8 cellular contexts compared by ENCODE assay signal in the genomic region with DNA sequence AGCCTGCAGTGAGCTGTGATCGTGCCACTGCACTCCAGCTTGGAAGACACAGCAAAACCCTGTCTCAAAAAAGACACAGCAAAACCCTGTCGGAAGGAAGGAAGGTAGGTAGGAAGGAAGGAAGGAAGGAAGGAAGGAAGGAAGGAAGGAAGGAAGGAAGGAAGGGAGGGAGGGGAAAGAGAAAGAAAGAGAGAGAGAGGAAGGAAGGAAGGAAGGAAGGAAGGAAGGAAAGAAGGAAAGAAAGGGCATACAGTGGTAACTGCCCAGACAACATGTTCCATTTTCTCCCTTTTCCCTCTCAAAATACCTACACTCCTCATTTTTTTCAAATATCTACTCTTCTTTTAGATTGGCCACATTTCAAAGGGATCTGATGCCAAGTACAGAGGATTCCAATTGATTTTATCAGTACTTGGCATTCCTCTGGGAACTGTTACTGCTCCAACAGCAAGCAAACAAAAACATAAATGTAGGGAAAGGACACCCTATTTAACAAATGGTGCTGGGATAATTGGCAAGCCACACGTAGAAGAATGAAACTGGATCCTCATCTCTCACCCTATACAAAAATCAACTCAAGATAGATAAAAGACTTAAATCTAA. TPM values are rescaled to one million over a fixed set of nuclear protein-coding genes. Genes with fewer than 3 reads are reported as not detected.
A peak's percentile ranks its signal among the peaks of the same experiment; 100 is the strongest.
DNase-seq lines count a peak whose midpoint lies in the region; ATAC-seq, FAIRE-seq and TF ChIP-seq lines count a peak whose summit lies in the region.
"Not testable (repeated sequence)": the region's sequence is repeated elsewhere in the genome, so short reads cannot be mapped to it uniquely, and the experiment has no call there.

No MANE protein-coding gene starts in this region.

- not testable (repeated sequence) for H3K27me3 ChIP-seq in CD8-positive, alpha-beta T cell (ENCODE audit: insufficient read depth, low read length); SK-N-SH (ENCODE audit: insufficient read depth); HepG2 (ENCODE audit: control insufficient read depth in 1 of 2, insufficient read depth in 2 of 2, low read length in 2 of 2); neutrophil

- in situ Hi-C loops in HepG2 (cut with HindIII; ENCODE audit: extremely low pct_ligation_motif_present, low pct_unique_long_range_greater_than_20kb) = not testable (repeated sequence)

- not testable (repeated sequence) for TF ChIP-seq CTCF in CD8-positive, alpha-beta T cell (IDR thresholded peaks at IDR 0.05); LNCaP clone FGC (IDR thresholded peaks at IDR 0.05; ENCODE audit: control insufficient read depth, extremely low read depth, insufficient read depth); SK-N-SH (IDR thresholded peaks at IDR 0.05); fibroblast of the aortic adventitia (IDR thresholded peaks at IDR 0.05; ENCODE audit: insufficient read depth, low read length); HepG2 (CRISPR knock-in tag; IDR thresholded peaks at IDR 0.05); neutrophil (IDR thresholded peaks at IDR 0.05)

- H3K27ac Mint-ChIP-seq in CD8-positive, alpha-beta T cell = peak overlapping the region; percentile 46
- peak overlapping the region; percentile 30 for H3K27ac Mint-ChIP-seq in activated naive CD4-positive, alpha-beta T cell treated with anti-CD3 and anti-CD28 coated beads, Interleukin-2, amount 50 U/mL, for 24 hours

- not testable (repeated sequence) for H3K9ac ChIP-seq in SK-N-SH; HepG2 (ENCODE audit: insufficient read depth, low read depth, low read length)

- H3K9me2 ChIP-seq in SK-N-SH = not testable (repeated sequence)

- H3K4me1 ChIP-seq in CD8-positive, alpha-beta T cell (ENCODE audit: insufficient read depth, low read length); SK-N-SH (ENCODE audit: control insufficient read depth in 1 of 2, insufficient read depth in 2 of 2, low read depth in 1 of 2, low read length in 1 of 2); HepG2 (ENCODE audit: insufficient read depth, low read length); neutrophil (ENCODE audit: control insufficient read depth in 1 of 2, insufficient read depth in 1 of 2, low read depth in 1 of 2, low read length in 1 of 2): not testable (repeated sequence)

- BruUV-seq in HepG2 (replicated peaks; lab: Mats Ljungman, UMichigan) = not testable (repeated sequence)

- FAIRE-seq in HepG2 (lab: Jason Lieb, UNC) = not testable (repeated sequence)

- DNase-seq in Ammon's horn (ENCODE audit: low spot score) = peak; percentile 2
- DNase-seq in CD8-positive, alpha-beta T cell; SK-N-SH; HepG2 (ENCODE audit: low spot score): not testable (repeated sequence)
- DNase-seq in LNCaP clone FGC (ENCODE audit: low read depth) = peak; percentile 56
- DNase-seq in fibroblast of the aortic adventitia (ENCODE audit: low read depth) = peak; percentile 2

- H2AFZ ChIP-seq in SK-N-SH (ENCODE audit: low read depth); HepG2 (ENCODE audit: low read length): not testable (repeated sequence)

- POLR2A ChIA-PET in CD8-positive, alpha-beta T cell (lab: Charles Lee); SK-N-SH (lab: Yijun Ruan, JAX); HepG2 (lab: Yijun Ruan, JAX): not testable (repeated sequence)

- H3K36me3 ChIP-seq in CD8-positive, alpha-beta T cell (ENCODE audit: insufficient read depth, low read length); HepG2 (replicated peaks in 1 of 2; ENCODE audit: control insufficient read depth in 1 of 2, insufficient read depth in 2 of 2, low read length in 2 of 2): not testable (repeated sequence)
- H3K36me3 ChIP-seq in SK-N-SH (replicated peaks in 1 of 2; ENCODE audit: control insufficient read depth in 1 of 2, insufficient read depth in 2 of 2, low read length in 1 of 2) (peaks cover 0 to 15% of the 10 kb centered on the region in 2 experiments), neutrophil (peaks cover 41% of the 10 kb centered on the region)

- H3K4me3 ChIP-seq in CD8-positive, alpha-beta T cell (ENCODE audit: low read depth, low read length); LNCaP clone FGC (ENCODE audit: low read depth, low read length); SK-N-SH (ENCODE audit: low read depth in 2 of 2, low read length in 1 of 2); fibroblast of the aortic adventitia (ENCODE audit: low read depth, low read length); HepG2 (replicated peaks in 1 of 3; ENCODE audit: insufficient read depth in 1 of 3, low read depth in 2 of 3, low read length in 3 of 3); neutrophil (ENCODE audit: low read depth in 1 of 2, low read length in 1 of 2): not testable (repeated sequence)

- H3F3A ChIP-seq in SK-N-SH (replicated peaks; ENCODE audit: insufficient read depth) = not testable (repeated sequence)

- H3K9me3 Mint-ChIP-seq in CD8-positive, alpha-beta T cell; activated naive CD4-positive, alpha-beta T cell treated with anti-CD3 and anti-CD28 coated beads, Interleukin-2, amount 50 U/mL, for 24 hours: not testable (repeated sequence)

- H3K4me2 ChIP-seq in SK-N-SH; HepG2 (ENCODE audit: low read depth, low read length): not testable (repeated sequence)

- not testable (repeated sequence) for H3K9me3 ChIP-seq in CD8-positive, alpha-beta T cell (ENCODE audit: low read length); SK-N-SH; HepG2 (ENCODE audit: low read length); neutrophil

- TF ChIP-seq RAD21 in SK-N-SH (IDR thresholded peaks at IDR 0.05; ENCODE audit: low read length); HepG2 (CRISPR knock-in tag; IDR thresholded peaks at IDR 0.05): not testable (repeated sequence)

- not testable (repeated sequence) for H3K27me3 Mint-ChIP-seq in CD8-positive, alpha-beta T cell (ENCODE audit: low read depth); activated naive CD4-positive, alpha-beta T cell treated with anti-CD3 and anti-CD28 coated beads, Interleukin-2, amount 50 U/mL, for 24 hours

- WGBS in SK-N-SH (ENCODE audit: low lambda C conversion rate) = 84% methylated on average over 3 of the region's 3 CpGs
- 94% methylated on average over 3 of the region's 3 CpGs for WGBS in HepG2 (ENCODE audit: low lambda C conversion rate)

- TF ChIP-seq POLR2A in HepG2 (IDR thresholded peaks at IDR 0.05; ENCODE audit: insufficient read depth in 1 of 2, low read depth in 2 of 2, low read length in 2 of 2) = not testable (repeated sequence)

- intact Hi-C loops in CD8-positive, alpha-beta T cell (cut with DNase I, micrococcal nuclease); HepG2 (cut with micrococcal nuclease; ENCODE audit: unreplicated experiment): not testable (repeated sequence)

- CTCF ChIA-PET in CD8-positive, alpha-beta T cell (lab: Charles Lee); SK-N-SH (lab: Yijun Ruan, JAX); HepG2 (lab: Yijun Ruan, JAX; ENCODE audit: low intra/inter-chr PET ratio, low total read pairs): not testable (repeated sequence)

- not testable (repeated sequence) for H3K4me3 Mint-ChIP-seq in CD8-positive, alpha-beta T cell; activated naive CD4-positive, alpha-beta T cell treated with anti-CD3 and anti-CD28 coated beads, Interleukin-2, amount 50 U/mL, for 24 hours

- not testable (repeated sequence) for TF ChIP-seq EP300 in SK-N-SH (IDR thresholded peaks at IDR 0.05; ENCODE audit: borderline replicate concordance in 1 of 2, low read depth in 1 of 2, low read length in 1 of 2); HepG2 (IDR thresholded peaks at IDR 0.05; ENCODE audit: low read depth in 2 of 2, low read length in 2 of 2); HepG2 (CRISPR knock-in tag; IDR thresholded peaks at IDR 0.05; ENCODE audit: borderline replicate concordance)

- not testable (repeated sequence) for ATAC-seq in CD8-positive, alpha-beta T cell; HepG2

- H3K4me1 Mint-ChIP-seq in CD8-positive, alpha-beta T cell (ENCODE audit: low read depth); activated naive CD4-positive, alpha-beta T cell treated with anti-CD3 and anti-CD28 coated beads, Interleukin-2, amount 50 U/mL, for 24 hours: not testable (repeated sequence)

- H3K79me2 ChIP-seq in SK-N-SH (ENCODE audit: insufficient read depth); HepG2 (ENCODE audit: insufficient read depth, low read length): not testable (repeated sequence)

- not testable (repeated sequence) for H3K27ac ChIP-seq in CD8-positive, alpha-beta T cell (ENCODE audit: low read depth, low read length); SK-N-SH (ENCODE audit: low read depth in 2 of 2, low read length in 1 of 2); HepG2 (ENCODE audit: extremely low read length, insufficient read depth, low read length)
- peak overlapping the region; percentile 19 for H3K27ac ChIP-seq in neutrophil

- H3K36me3 Mint-ChIP-seq in CD8-positive, alpha-beta T cell = peaks cover 51% of the 10 kb centered on the region
- H3K36me3 Mint-ChIP-seq in activated naive CD4-positive, alpha-beta T cell treated with anti-CD3 and anti-CD28 coated beads, Interleukin-2, amount 50 U/mL, for 24 hours = peaks cover 18% of the 10 kb centered on the region

- not testable (repeated sequence) for H4K20me1 ChIP-seq in SK-N-SH (ENCODE audit: insufficient read depth); HepG2 (ENCODE audit: insufficient read depth, low read length)

RNA-seq across cellular contexts. Expression of a gene that starts 28.7 kb away (rescaled TPM):
- total RNA-seq in CD8-positive, alpha-beta T cell = 10 to 100 TPM; 21.8 to 22.4 TPM
- polyA plus RNA-seq in SK-N-SH (2012; rRNA removed) (2.0 and 3.6 TPM in 2 replicates), HepG2 (2011; rRNA removed) (9.7 and 12.2 TPM in 2 replicates)
- 2.1 and 2.3 TPM in 2 replicates for polyA plus RNA-seq in SK-N-SH (2012; cell fraction: cytosol; rRNA removed)
- 4.1 and 10.5 TPM in 2 replicates for polyA plus RNA-seq in SK-N-SH (2012; cell fraction: nucleus; rRNA removed)
- total RNA-seq in fibroblast of the aortic adventitia (ENCODE audit: low replicate concordance) (7.3 and 28.3 TPM in 2 replicates), HepG2 (2016; rRNA removed; fragmentation: Illumina TruSeq; extraction: Trizol) (6.0 and 10.1 TPM in 2 replicates)
- total RNA-seq in HepG2 (2016; cell fraction: cytosol; rRNA removed; fragmentation: Illumina TruSeq; extraction: Trizol; ENCODE audit: low read depth) = 1.9 and 2.6 TPM in 2 replicates
- 4.9 and 9.3 TPM in 2 replicates for total RNA-seq in HepG2 (2016; cell fraction: insoluble cytoplasmic fraction; rRNA removed; fragmentation: Illumina TruSeq; extraction: Trizol)
- 2.6 and 2.9 TPM in 2 replicates for total RNA-seq in HepG2 (2016; cell fraction: membrane; rRNA removed; fragmentation: Illumina TruSeq; extraction: Trizol)
- 19.5 and 19.7 TPM in 2 replicates for total RNA-seq in HepG2 (2016; cell fraction: nucleus; rRNA removed; fragmentation: Illumina TruSeq; extraction: Trizol)
- 1.8 and 3.9 TPM in 2 replicates for polyA plus RNA-seq in HepG2 (2011; cell fraction: cytosol; rRNA removed)
- polyA plus RNA-seq in HepG2 (2011; cell fraction: nucleus; rRNA removed) = 14.0 and 24.2 TPM in 2 replicates
- 8.8 and 15.2 TPM in 2 replicates for polyA plus RNA-seq in HepG2 (2012)
- 0.17 and 0.29 TPM in 2 replicates for polyA plus RNA-seq in HepG2 (2016; cell fraction: cytosol; fragmentation: Illumina TruSeq; extraction: Trizol; ENCODE audit: low read depth)
- 2.8 and 3.6 TPM in 2 replicates for polyA plus RNA-seq in HepG2 (2016; cell fraction: insoluble cytoplasmic fraction; fragmentation: Illumina TruSeq; extraction: Trizol; ENCODE audit: low read depth)
- 0.65 and 0.66 TPM in 2 replicates for polyA plus RNA-seq in HepG2 (2016; cell fraction: membrane; fragmentation: Illumina TruSeq; extraction: Trizol; ENCODE audit: low read depth)
- 23.0 and 23.5 TPM in 2 replicates for polyA plus RNA-seq in HepG2 (2016; cell fraction: nucleus; fragmentation: Illumina TruSeq; extraction: Trizol; ENCODE audit: insufficient read depth, low read depth)
- polyA minus RNA-seq in HepG2 (2011; rRNA and poly(A)+ RNA removed; ENCODE audit: low replicate concordance) = 6.0 and 10.0 TPM in 2 replicates
- 4.8 TPM in 2 replicates for polyA minus RNA-seq in HepG2 (2011; cell fraction: cytosol; rRNA and poly(A)+ RNA removed)
- polyA minus RNA-seq in HepG2 (2011; cell fraction: nucleus; rRNA and poly(A)+ RNA removed) = 53.8 and 78.1 TPM in 2 replicates
